ENCODE assay signal across 1 cellular context in the genomic region with DNA sequence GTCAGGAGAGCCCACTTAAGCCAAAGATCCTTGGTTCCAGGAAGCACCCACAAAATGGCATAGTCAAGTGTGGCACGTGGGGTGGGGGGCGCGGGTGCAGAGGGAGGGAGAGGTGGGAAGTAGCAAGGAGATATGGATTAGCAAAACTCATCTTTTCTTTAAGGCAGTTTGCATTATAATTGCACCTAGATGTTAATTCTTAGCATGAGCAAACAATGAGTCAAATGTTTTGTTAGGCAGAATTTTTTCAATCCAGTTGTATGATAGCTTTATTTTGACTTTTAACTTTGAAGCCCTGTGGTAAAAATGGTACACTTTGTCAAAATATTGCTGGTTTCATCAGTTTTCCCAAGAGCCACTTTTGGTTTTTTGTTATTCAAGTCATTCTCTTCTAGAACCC.
TF ChIP-seq lines count a peak whose summit lies in the region.

No MANE protein-coding gene starts in this region.

TF ChIP-seq in IMR-90, 13 proteins besides CTCF, POLR2A, EP300 and RAD21:
- TF ChIP-seq CEBPB (IDR thresholded peaks at IDR 0.05; ENCODE audit: low read depth, low read length) (no peak), MAZ (IDR thresholded peaks at IDR 0.05; ENCODE audit: borderline replicate concordance, low read depth, low read length) (no peak), FOS (IDR thresholded peaks at IDR 0.05; ENCODE audit: low read depth, low read length) (no peak), MAFK (IDR thresholded peaks at IDR 0.05; ENCODE audit: low read depth, low read length) (no peak), BHLHE40 (IDR thresholded peaks at IDR 0.05; ENCODE audit: low read depth, low read length) (no peak), SMC3 (IDR thresholded peaks at IDR 0.05; ENCODE audit: low read depth, low read length) (no peak), RFX5 (IDR thresholded peaks at IDR 0.05; ENCODE audit: low read depth, low read length) (no peak), RCOR1 (IDR thresholded peaks at IDR 0.05; ENCODE audit: insufficient replicate concordance, low read length) (no peak), CHD1 (IDR thresholded peaks at IDR 0.05; ENCODE audit: low read depth, low read length) (no peak), MXI1 (IDR thresholded peaks at IDR 0.05; ENCODE audit: borderline replicate concordance, low read depth, low read length) (no peak)
- TF ChIP-seq, protein P1, sequence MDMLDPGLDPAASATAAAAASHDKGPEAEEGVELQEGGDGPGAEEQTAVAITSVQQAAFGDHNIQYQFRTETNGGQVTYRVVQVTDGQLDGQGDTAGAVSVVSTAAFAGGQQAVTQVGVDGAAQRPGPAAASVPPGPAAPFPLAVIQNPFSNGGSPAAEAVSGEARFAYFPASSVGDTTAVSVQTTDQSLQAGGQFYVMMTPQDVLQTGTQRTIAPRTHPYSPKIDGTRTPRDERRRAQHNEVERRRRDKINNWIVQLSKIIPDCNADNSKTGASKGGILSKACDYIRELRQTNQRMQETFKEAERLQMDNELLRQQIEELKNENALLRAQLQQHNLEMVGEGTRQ (IDR thresholded peaks at IDR 0.05; ENCODE audit: low read depth, low read length), result no peak
- TF ChIP-seq, protein P2, sequence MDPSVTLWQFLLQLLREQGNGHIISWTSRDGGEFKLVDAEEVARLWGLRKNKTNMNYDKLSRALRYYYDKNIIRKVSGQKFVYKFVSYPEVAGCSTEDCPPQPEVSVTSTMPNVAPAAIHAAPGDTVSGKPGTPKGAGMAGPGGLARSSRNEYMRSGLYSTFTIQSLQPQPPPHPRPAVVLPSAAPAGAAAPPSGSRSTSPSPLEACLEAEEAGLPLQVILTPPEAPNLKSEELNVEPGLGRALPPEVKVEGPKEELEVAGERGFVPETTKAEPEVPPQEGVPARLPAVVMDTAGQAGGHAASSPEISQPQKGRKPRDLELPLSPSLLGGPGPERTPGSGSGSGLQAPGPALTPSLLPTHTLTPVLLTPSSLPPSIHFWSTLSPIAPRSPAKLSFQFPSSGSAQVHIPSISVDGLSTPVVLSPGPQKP (IDR thresholded peaks at IDR 0.05; ENCODE audit: borderline replicate concordance, low read depth, low read length), result no peak
